ENCODE assay signal across 29 cellular contexts in the genomic region with DNA sequence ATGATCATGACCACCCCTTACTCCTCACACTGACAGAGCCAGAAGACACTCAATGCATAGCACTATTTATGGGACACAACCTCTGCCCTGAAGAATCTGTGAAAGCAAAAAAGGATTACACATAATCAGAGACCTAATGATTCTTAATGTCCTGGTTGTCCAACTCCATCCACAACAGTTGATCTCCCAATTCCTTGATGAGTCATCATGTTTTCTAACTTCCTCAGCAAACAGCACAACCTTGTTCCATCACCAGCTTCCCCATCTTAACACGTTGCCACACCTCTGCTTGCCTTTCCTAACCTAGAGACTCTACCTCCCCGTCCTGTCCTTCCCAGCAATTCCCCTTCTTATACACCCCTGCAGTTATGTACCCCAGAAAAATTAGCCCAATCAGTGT. TPM values are rescaled to one million over a fixed set of nuclear protein-coding genes. Genes with fewer than 3 reads are reported as not detected.
"Had no signal": no experiment of that assay in that cellular context is flagged by ENCODE, and none has a peak within 500 bp of the region (broad histone marks: within the 10 kb centered on the region; RNA-seq: fewer than 3 reads in every experiment).

No MANE protein-coding gene starts in this region.

- H3K9me3 ChIP-seq: gastroesophageal sphincter, psoas muscle, testis, tibial artery had no signal

- H3K27me3 ChIP-seq: foreskin keratinocyte, gastroesophageal sphincter, hepatocyte, spleen, testis had no signal

- H3K36me3 Mint-ChIP-seq: stimulated activated memory B cell treated with anti-CD40 and anti-IgM and Interleukin-4, amounts not matched to agents 10 μg/mL and 1 μg/mL and 100 μg/mL, for 72 hours; type B pancreatic cell had no signal

- H3K27ac ChIP-seq: epithelial cell of prostate, foreskin keratinocyte, gastroesophageal sphincter, heart left ventricle, hepatocyte, psoas muscle, skin epidermis, spleen, testis, tibial artery had no signal

- H3K4me1 ChIP-seq: foreskin keratinocyte, gastroesophageal sphincter, psoas muscle, spleen, testis, tibial artery had no signal

- H3K79me2 ChIP-seq: hepatocyte had no signal

- DNase-seq: cortex of kidney; effector memory CD8-positive, alpha-beta T cell; foreskin keratinocyte; heart left ventricle; kidney; mesenchymal stem cell; midbrain; naive thymus-derived CD4-positive, alpha-beta T cell; nucleus accumbens; psoas muscle; right cardiac atrium; spleen; stimulated activated CD4-positive, alpha-beta T cell treated with anti-CD3 and anti-CD28 coated beads, Interleukin-4, amount 100 ng/mL, for 4 hours; stimulated activated naive CD8-positive, alpha-beta T cell treated with anti-CD3 and anti-CD28 coated beads, Interleukin-15, Interleukin-2, amounts not matched to agents 100 U/mL and 50 U/mL, for 24 hours; substantia nigra; testis; tibial artery had no signal

- H3K36me3 ChIP-seq: gastroesophageal sphincter, heart left ventricle, spleen, tibial artery had no signal

- FAIRE-seq: endometrium, kidney had no signal

- H3K27ac Mint-ChIP-seq: effector memory CD8-positive, alpha-beta T cell; naive thymus-derived CD4-positive, alpha-beta T cell; nephron; stimulated activated memory B cell treated with anti-CD40 and anti-IgM and Interleukin-4, amounts not matched to agents 10 μg/mL and 1 μg/mL and 100 μg/mL, for 72 hours; type B pancreatic cell had no signal

- H3K4me2 ChIP-seq: hepatocyte had no signal

- ATAC-seq: effector memory CD8-positive, alpha-beta T cell; esophagus mucosa; foreskin keratinocyte; gastroesophageal sphincter; heart left ventricle; left lobe of liver; naive thymus-derived CD4-positive, alpha-beta T cell; psoas muscle; right cardiac atrium; stimulated activated memory B cell treated with anti-CD40 and anti-IgM and Interleukin-4, amounts not matched to agents 10 μg/mL and 1 μg/mL and 100 μg/mL, for 72 hours; stimulated activated naive CD8-positive, alpha-beta T cell treated with anti-CD3 and anti-CD28 coated beads, Interleukin-15, Interleukin-2, amounts not matched to agents 100 U/mL and 50 U/mL, for 24 hours had no signal

- H3K4me3 ChIP-seq: gastroesophageal sphincter, heart left ventricle, hepatocyte, lung, psoas muscle, skin epidermis, spleen, testis, tibial artery had no signal

- H3K27me3 Mint-ChIP-seq: naive thymus-derived CD4-positive, alpha-beta T cell had no signal

- H3K4me3 Mint-ChIP-seq: effector memory CD8-positive, alpha-beta T cell; naive thymus-derived CD4-positive, alpha-beta T cell; nephron; stimulated activated memory B cell treated with anti-CD40 and anti-IgM and Interleukin-4, amounts not matched to agents 10 μg/mL and 1 μg/mL and 100 μg/mL, for 72 hours; type B pancreatic cell had no signal

- H2AFZ ChIP-seq: hepatocyte had no signal

- H3K9me3 Mint-ChIP-seq: effector memory CD8-positive, alpha-beta T cell; nephron; stimulated activated memory B cell treated with anti-CD40 and anti-IgM and Interleukin-4, amounts not matched to agents 10 μg/mL and 1 μg/mL and 100 μg/mL, for 72 hours; type B pancreatic cell had no signal

- H3K4me1 Mint-ChIP-seq: nephron had no signal

RNA-seq across cellular contexts. Expression of a gene that starts 13.2 kb away (rescaled TPM):
- total RNA-seq: esophagus mucosa; gastroesophageal sphincter; kidney; left lobe of liver; liver; naive thymus-derived CD4-positive, alpha-beta T cell; psoas muscle; spleen had no signal
- polyA plus RNA-seq: liver; naive thymus-derived CD4-positive, alpha-beta T cell; right cardiac atrium; spleen had no signal
